8 cellular contexts compared by ENCODE assay signal in the genomic region with DNA sequence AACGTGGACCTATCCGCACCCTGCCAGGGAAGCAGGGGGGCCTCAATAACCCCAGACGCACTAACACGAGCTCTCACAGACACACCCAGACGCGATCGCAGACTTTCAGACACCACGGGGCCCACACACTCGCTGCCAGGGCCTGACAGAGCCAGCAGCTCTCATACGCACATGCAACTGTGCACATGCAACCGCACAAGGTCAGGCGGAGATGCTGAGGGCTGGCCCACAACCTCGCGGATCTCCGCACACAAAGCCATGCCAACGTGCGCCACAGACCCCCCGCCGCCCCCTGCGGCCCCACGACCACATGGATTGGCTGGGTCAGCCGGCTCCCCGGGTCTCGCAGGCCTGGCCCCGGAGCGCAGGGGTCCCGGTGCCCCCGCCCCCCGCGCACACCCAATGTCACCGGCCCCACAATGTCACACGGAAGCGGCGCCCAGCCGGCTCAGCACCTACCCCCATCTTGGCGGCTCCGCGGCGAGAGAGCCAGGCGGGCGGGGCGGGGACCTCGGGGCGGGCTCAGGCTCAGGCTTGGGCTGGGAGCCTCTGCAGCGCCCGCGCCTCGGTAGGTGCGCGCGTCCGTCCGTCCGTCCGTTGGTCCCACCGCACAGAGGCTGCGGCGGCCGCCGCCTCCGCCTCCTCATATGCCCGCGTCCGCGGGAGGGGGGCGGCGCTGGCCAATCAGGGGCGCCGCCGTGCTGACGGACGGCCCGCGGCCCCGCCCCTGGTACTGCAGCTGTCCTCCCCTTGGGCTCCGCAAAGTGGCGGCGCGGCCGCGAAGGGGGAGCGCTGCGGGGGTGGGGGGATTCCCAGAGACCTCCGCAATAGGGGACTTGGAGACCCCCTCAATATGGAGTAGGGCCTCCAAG. TPM values are rescaled to one million over a fixed set of nuclear protein-coding genes. Genes with fewer than 3 reads are reported as not detected.
A peak's percentile ranks its signal among the peaks of the same experiment; 100 is the strongest.
DNase-seq lines count a peak whose midpoint lies in the region; ATAC-seq, FAIRE-seq and TF ChIP-seq lines count a peak whose summit lies in the region.

A gene (minus strand): TSS at position 619 of the 872 bp plus-strand sequence. CDS start 154 bp downstream, at position 465.

- BruUV-seq in GM12878 (replicated peaks; lab: Mats Ljungman, UMichigan), result no TSS peak

- no peak for TF ChIP-seq EP300 in GM12878 (IDR thresholded peaks at IDR 0.05; ENCODE audit: borderline replicate concordance in 1 of 2, control insufficient read depth in 1 of 2, low read depth in 2 of 2, low read length in 2 of 2)

- FAIRE-seq in GM12878 (lab: Jason Lieb, UNC), result no peak

- RAD21 ChIA-PET in GM12878 (lab: Charles Lee; ENCODE audit: unreplicated experiment), result interaction anchor here (0.6 kb wide), 1 partner anchor 30 kb away, joined by 3 read pairs; no protein-coding TSS in a partner anchor

- H3K27ac ChIP-seq in GM12878 (ENCODE audit: control insufficient read depth, insufficient read depth), result no peak within 1 kb of the TSS
- no peak within 1 kb of the TSS for H3K27ac ChIP-seq in iPS-18a (ENCODE audit: low read length)

- SMC1A ChIA-PET in GM12878 (lab: Charles Lee; ENCODE audit: uncharacterized antibody, unreplicated experiment), result no interaction called here

- H3K9me3 ChIP-seq in GM12878 (replicated peaks; ENCODE audit: control insufficient read depth, insufficient read depth, low read length) (no peaks in the 10 kb centered on the region), iPS-18a (ENCODE audit: control insufficient read depth, low read depth, low read length) (no peaks in the 10 kb centered on the region)

- in situ Hi-C loops in GM12878 (cut with MboI), result no loop called here

- peak within 1 kb of the TSS; percentile 59 for H3K4me2 ChIP-seq in GM12878 (ENCODE audit: control insufficient read depth, insufficient read depth)

- H3K4me1 ChIP-seq in GM12878 (ENCODE audit: control insufficient read depth, insufficient read depth, low read length) (peaks cover 3% of the 10 kb centered on the region), iPS-18a (ENCODE audit: control insufficient read depth, low read depth, low read length) (peaks cover 5% of the 10 kb centered on the region)

- no peaks in the 10 kb centered on the region for H4K20me1 ChIP-seq in GM12878 (ENCODE audit: control insufficient read depth, insufficient read depth)

- POLR2A ChIA-PET in GM12878 (lab: Charles Lee), result no interaction called here

- peak; percentile 90 for ATAC-seq in GM12878
- no peak for ATAC-seq in HG03139 (IDR thresholded peaks at IDR 0.05; ENCODE audit: unreplicated experiment)

- H3K36me3 ChIP-seq in GM12878 (ENCODE audit: control insufficient read depth in 2 of 2, insufficient read depth in 2 of 2, low read length in 1 of 2) (no peaks in the 10 kb centered on the region), iPS-18a (ENCODE audit: control insufficient read depth, low read depth, low read length) (no peaks in the 10 kb centered on the region)

- DNase-seq in GM12865 (ENCODE audit: low read depth) (peak; percentile 57), NCI-H1092 treated with DMSO at 0.1 percent for 48 hours (lab: John Stamatoyannopoulos, UW) (peak; percentile 55), T-helper 22 cell (ENCODE audit: low read depth) (peak; percentile 37), GM12878 (ENCODE audit: low read depth, low spot score) (no peak), mucosa of gallbladder (ENCODE audit: low spot score) (no peak)
- peak; percentile 59 for DNase-seq in stimulated activated CD4-positive, alpha-beta T cell treated with anti-CD3 and anti-CD28 coated beads, Interleukin-12 subunit alpha, Interleukin-12 subunit beta, amount 100 ng/mL, for 4 hours

- H3K9ac ChIP-seq in GM12878 (ENCODE audit: control insufficient read depth, insufficient read depth, low read length) (no peak within 1 kb of the TSS), iPS-18a (ENCODE audit: low read length) (peak within 1 kb of the TSS; percentile 47)

- TF ChIP-seq POLR2A in GM12878 (IDR thresholded peaks at IDR 0.05; ENCODE audit: low read depth, low read length), result no peak

- no peak for TF ChIP-seq CTCF in GM12865 (IDR thresholded peaks at IDR 0.05; ENCODE audit: insufficient read depth, low read depth, low read length, missing control alignments)
- TF ChIP-seq CTCF in GM12878 (IDR thresholded peaks at IDR 0.05 in 2 of 3, conservative IDR thresholded peaks at IDR 0.05 in 1 of 3; ENCODE audit: control insufficient read depth in 2 of 3, extremely low read depth in 1 of 3, insufficient read depth in 1 of 3, low read depth in 3 of 3, low read length in 3 of 3), result no peak

- intact Hi-C loops in GM12878 (cut with micrococcal nuclease; ENCODE audit: unreplicated experiment), result no loop called here

- CTCF ChIA-PET in GM12878 (lab: Yijun Ruan, JAX), result no interaction called here

- H3K4me3 ChIP-seq in GM12865 (ENCODE audit: low read depth, low read length) (peak within 1 kb of the TSS; percentile 41), GM12878 (peak within 1 kb of the TSS; percentile 69), iPS-18a (ENCODE audit: low read length) (peak within 1 kb of the TSS; percentile 76)

- H3K27me3 ChIP-seq in GM12878 (replicated peaks in 1 of 2; ENCODE audit: control insufficient read depth in 2 of 2, insufficient read depth in 2 of 2, low read length in 1 of 2) (peaks cover 0 to 10% of the 10 kb centered on the region in 2 experiments; a peak in 2 of 4 replicates), iPS-18a (ENCODE audit: control insufficient read depth, insufficient read depth, low read length) (peaks cover 48% of the 10 kb centered on the region)

- H2AFZ ChIP-seq in GM12878 (ENCODE audit: control insufficient read depth, low read depth, low read length), result peak within 1 kb of the TSS; percentile 29

- TF ChIP-seq RAD21 in GM12878 (IDR thresholded peaks at IDR 0.05; ENCODE audit: insufficient read depth, low read depth, low read length), result no peak

- 7% methylated on average over 56 of the region's 84 CpGs for WGBS in GM12878 (ENCODE audit: insufficient coverage, insufficient replicate concordance, low lambda C conversion rate, missing lambda C conversion rate)

- no peaks in the 10 kb centered on the region for H3K79me2 ChIP-seq in GM12878 (ENCODE audit: control insufficient read depth, insufficient read depth, low read length)

TF ChIP-seq in GM12878, 131 proteins besides CTCF, POLR2A, EP300 and RAD21 (continues in another document):
- TF ChIP-seq DPF2 (IDR thresholded peaks at IDR 0.05) (peak; percentile 66; the same call in 1 of the 2 replicates), NR2C1 (IDR thresholded peaks at IDR 0.05) (no peak), ESRRA (IDR thresholded peaks at IDR 0.05; ENCODE audit: low read length) (no peak), IKZF1 (conservative IDR thresholded peaks at IDR 0.05) (0 out of 2 replicates have a peak, but pooled peaks have one; percentile 25), CBX5 (IDR thresholded peaks at IDR 0.05; ENCODE audit: low read depth) (no peak), ZNF24 (IDR thresholded peaks at IDR 0.05) (no peak), STAT1 (conservative IDR thresholded peaks at IDR 0.05) (no peak), BRCA1 (IDR thresholded peaks at IDR 0.05; ENCODE audit: low read depth, low read length) (no peak)
- TF ChIP-seq, protein P1, sequence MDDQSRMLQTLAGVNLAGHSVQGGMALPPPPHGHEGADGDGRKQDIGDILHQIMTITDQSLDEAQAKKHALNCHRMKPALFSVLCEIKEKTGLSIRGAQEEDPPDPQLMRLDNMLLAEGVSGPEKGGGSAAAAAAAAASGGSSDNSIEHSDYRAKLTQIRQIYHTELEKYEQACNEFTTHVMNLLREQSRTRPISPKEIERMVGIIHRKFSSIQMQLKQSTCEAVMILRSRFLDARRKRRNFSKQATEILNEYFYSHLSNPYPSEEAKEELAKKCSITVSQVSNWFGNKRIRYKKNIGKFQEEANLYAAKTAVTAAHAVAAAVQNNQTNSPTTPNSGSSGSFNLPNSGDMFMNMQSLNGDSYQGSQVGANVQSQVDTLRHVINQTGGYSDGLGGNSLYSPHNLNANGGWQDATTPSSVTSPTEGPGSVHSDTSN (IDR thresholded peaks at IDR 0.05; ENCODE audit: insufficient replicate concordance, low read depth, low read length), result peak; percentile 91
- TF ChIP-seq, protein P2, sequence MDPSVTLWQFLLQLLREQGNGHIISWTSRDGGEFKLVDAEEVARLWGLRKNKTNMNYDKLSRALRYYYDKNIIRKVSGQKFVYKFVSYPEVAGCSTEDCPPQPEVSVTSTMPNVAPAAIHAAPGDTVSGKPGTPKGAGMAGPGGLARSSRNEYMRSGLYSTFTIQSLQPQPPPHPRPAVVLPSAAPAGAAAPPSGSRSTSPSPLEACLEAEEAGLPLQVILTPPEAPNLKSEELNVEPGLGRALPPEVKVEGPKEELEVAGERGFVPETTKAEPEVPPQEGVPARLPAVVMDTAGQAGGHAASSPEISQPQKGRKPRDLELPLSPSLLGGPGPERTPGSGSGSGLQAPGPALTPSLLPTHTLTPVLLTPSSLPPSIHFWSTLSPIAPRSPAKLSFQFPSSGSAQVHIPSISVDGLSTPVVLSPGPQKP (IDR thresholded peaks at IDR 0.05; ENCODE audit: low read depth, low read length), result no peak

RNA-seq across cellular contexts. Expression of the gene that starts here (rescaled TPM):
- 1.6 and 3.6 TPM in 2 replicates for total RNA-seq in GM12878 (2013; cell fraction: nucleolus; rRNA removed)
- total RNA-seq in GM12878 (2014; rRNA removed) (0.17 and 0.22 TPM in 2 replicates), GM12878 (2014; rRNA removed; fragmentation: Illumina TruSeq; extraction: Trizol) (0.09 and 0.22 TPM in 2 replicates), GM12878 (2021) (0.64 and 0.72 TPM in 2 replicates), mucosa of gallbladder (0.60 TPM)
- 0.76 TPM for polyA plus RNA-seq in GM12878 (2011; ENCODE audit: low read depth)
- polyA plus RNA-seq in GM12878 (2011; rRNA removed) (0.20 TPM in 1 of 2 replicates, not detected in the other), GM12878 (2014; fragmentation: Illumina TruSeq; extraction: Trizol) (0.06 and 0.37 TPM in 2 replicates), GM12878 (2014; fragmentation: Nextera tagmentation; extraction: Ambion mirVana) (not detected), GM12878 (2014; rRNA removed) (0.28 and 0.84 TPM in 2 replicates), GM12878 (2016; fragmentation: Nextera tagmentation; extraction: Ambion mirVana) (under 1 TPM; 0.39 to 0.86 TPM)
- 0.22 and 0.24 TPM in 2 replicates for polyA plus RNA-seq in GM12878 (2011; cell fraction: cytosol; rRNA removed)
- polyA plus RNA-seq in GM12878 (2011; cell fraction: nucleus; rRNA removed), result 0.73 and 0.85 TPM in 2 replicates
- polyA plus RNA-seq in GM12878 (2012), result 2.4 TPM in 2 replicates
- polyA minus RNA-seq in GM12878 (2011; rRNA and poly(A)+ RNA removed), result 0.29 and 0.41 TPM in 2 replicates
- 0.62 and 0.67 TPM in 2 replicates for polyA minus RNA-seq in GM12878 (2011; cell fraction: cytosol; rRNA and poly(A)+ RNA removed)
- 0.24 and 0.38 TPM in 2 replicates for polyA minus RNA-seq in GM12878 (2011; cell fraction: nucleus; rRNA and poly(A)+ RNA removed)

Comparison
In these comparisons a context has a peak if more than half of its experiments do, and no peak if none do; other contexts are left out.
1. DNase-seq: peak in GM12865 (single experiment), NCI-H1092 treated with DMSO at 0.1 percent for 48 hours (single experiment), T-helper 22 cell (single experiment) and stimulated activated CD4-positive, alpha-beta T cell treated with anti-CD3 and anti-CD28 coated beads, Interleukin-12 subunit alpha, Interleukin-12 subunit beta, amount 100 ng/mL, for 4 hours (single experiment); none in GM12878 (single experiment) and mucosa of gallbladder (single experiment).
2. Peak in every context shown above with its lines, with median percentiles within 50 percentile points of each other: H3K4me3 ChIP-seq.